9 cellular contexts compared by ENCODE assay signal in genomic region chr10:3740157-3740871, GRCh38. TPM values are rescaled to one million over a fixed set of nuclear protein-coding genes. Genes with fewer than 3 reads are reported as not detected.
DNase-seq lines count a peak whose midpoint lies in the region; ATAC-seq and TF ChIP-seq lines count a peak whose summit lies in the region.
"Had no signal": no experiment of that assay in that cellular context is flagged by ENCODE, and none has a peak within 500 bp of the region (broad histone marks: within the 10 kb centered on the region; RNA-seq: fewer than 3 reads in every experiment).

No MANE protein-coding gene starts in this region.

- TF ChIP-seq CTCF in kidney epithelial cell (IDR thresholded peaks at IDR 0.05; ENCODE audit: insufficient read depth, low read length, poor library complexity, severe bottlenecking): no peak
- TF ChIP-seq CTCF in MM.1S (IDR thresholded peaks at IDR 0.05; ENCODE audit: low read length): no peak

- H3K27me3 ChIP-seq in kidney epithelial cell (ENCODE audit: control insufficient read depth, insufficient read depth, low read length): no peaks in the 10 kb centered on the region
- H3K27me3 ChIP-seq in MM.1S (replicated peaks; ENCODE audit: insufficient read depth, low read length): no peaks in the 10 kb centered on the region

- ATAC-seq in GM18499 (IDR thresholded peaks at IDR 0.05; ENCODE audit: insufficient read depth, unreplicated experiment) (peak; percentile 58), HG02571 (IDR thresholded peaks at IDR 0.05; ENCODE audit: unreplicated experiment) (peak; percentile 65)

- DNase-seq in SK-MEL-5 (ENCODE audit: low read depth, low spot score): peak; percentile 45
- DNase-seq in kidney epithelial cell (ENCODE audit: low read depth): peak; percentile 94
- DNase-seq in middle frontal gyrus (ENCODE audit: extremely low spot score, low spot score): no peak
- no peak for DNase-seq in MM.1S
- no peak for DNase-seq in NCI-H2171 (lab: John Stamatoyannopoulos, UW)
- no peak for DNase-seq in DMS79 treated with DMSO at 0.1 percent for 48 hours (lab: John Stamatoyannopoulos, UW)
- DNase-seq: stimulated activated naive B cell treated with anti-CD40 and anti-IgM and Interleukin-4, amounts not matched to agents 10 μg/mL and 1 μg/mL and 100 μg/mL, for 72 hours had no signal

- no peak overlapping the region for H2AFZ ChIP-seq in MM.1S (ENCODE audit: low read length)

- H3K27ac ChIP-seq in MM.1S (ENCODE audit: low read length): no peak overlapping the region

- in situ Hi-C loops in SK-MEL-5 (cut with HindIII; ENCODE audit: low pct_unique_long_range_greater_than_20kb, low sequenced_read_pairs): no loop called here

- H3K9ac ChIP-seq in MM.1S (ENCODE audit: low read length): no peak overlapping the region

- H3F3A ChIP-seq in MM.1S (ENCODE audit: insufficient read depth, low read length): no peaks in the 10 kb centered on the region

- H3K4me2 ChIP-seq in MM.1S (ENCODE audit: low read depth, low read length): no peak overlapping the region

- H3K9me3 ChIP-seq in MM.1S (replicated peaks; ENCODE audit: insufficient read depth, low read length): no peaks in the 10 kb centered on the region

- no peaks in the 10 kb centered on the region for H3K9me2 ChIP-seq in MM.1S (replicated peaks; ENCODE audit: insufficient read depth, low read length)

- no peak overlapping the region for H3K4me3 ChIP-seq in kidney epithelial cell (ENCODE audit: low read depth, low read length)
- H3K4me3 ChIP-seq in MM.1S (ENCODE audit: low read length): no peak overlapping the region

- H3K36me3 ChIP-seq in kidney epithelial cell (ENCODE audit: control insufficient read depth, insufficient read depth, low read length): no peaks in the 10 kb centered on the region
- no peaks in the 10 kb centered on the region for H3K36me3 ChIP-seq in MM.1S (replicated peaks; ENCODE audit: insufficient read depth, low read length)

- H4K20me1 ChIP-seq in MM.1S (ENCODE audit: insufficient read depth, low read length): no peaks in the 10 kb centered on the region

- no peaks in the 10 kb centered on the region for H3K79me2 ChIP-seq in MM.1S (ENCODE audit: low read length)

- 0 out of 2 replicates have a peak, but pooled peaks cover 3% of the 10 kb centered on the region for H3K4me1 ChIP-seq in MM.1S (ENCODE audit: low read length)

RNA-seq across cellular contexts. Expression of gene KLF6, which starts 44.7 kb away (rescaled TPM):
- 15.0 and 18.5 TPM in 2 replicates for total RNA-seq in SK-MEL-5 (2014; rRNA removed; shearing (Covaris generic))
- 34.5 and 48.0 TPM in 2 replicates for polyA plus RNA-seq in SK-MEL-5 (2015; cell fraction: cytosol; rRNA removed)
- 218 and 235 TPM in 2 replicates for polyA plus RNA-seq in SK-MEL-5 (2015; cell fraction: nucleus; rRNA removed)
- total RNA-seq in kidney epithelial cell: 125 and 131 TPM in 2 replicates

Comparison
In these comparisons a context has a peak if more than half of its experiments do, and no peak if none do; other contexts are left out.
1. DNase-seq: peak in SK-MEL-5 (single experiment) and kidney epithelial cell (single experiment); none in middle frontal gyrus (single experiment), MM.1S (single experiment), NCI-H2171 (single experiment) and DMS79 treated with DMSO at 0.1 percent for 48 hours (single experiment).